ENCODE assay signal across 6 cellular contexts in genomic region chr3:79664444-79664843, GRCh38.
"Had no signal": no experiment of that assay in that cellular context is flagged by ENCODE, and none has a peak within 500 bp of the region (broad histone marks: within the 10 kb centered on the region; RNA-seq: fewer than 3 reads in every experiment).

No MANE protein-coding gene starts in this region.

- DNase-seq: IMR-90, KBM-7, KG1 had no signal

- H3K9ac ChIP-seq: KMS-11 had no signal

- H3K4me3 ChIP-seq: K562 had no signal

- H3K4me2 ChIP-seq: KMS-11 had no signal

- H3K27ac ChIP-seq: HL-60, KMS-11 had no signal
